ENCODE assay signal across 11 cellular contexts in the genomic region with DNA sequence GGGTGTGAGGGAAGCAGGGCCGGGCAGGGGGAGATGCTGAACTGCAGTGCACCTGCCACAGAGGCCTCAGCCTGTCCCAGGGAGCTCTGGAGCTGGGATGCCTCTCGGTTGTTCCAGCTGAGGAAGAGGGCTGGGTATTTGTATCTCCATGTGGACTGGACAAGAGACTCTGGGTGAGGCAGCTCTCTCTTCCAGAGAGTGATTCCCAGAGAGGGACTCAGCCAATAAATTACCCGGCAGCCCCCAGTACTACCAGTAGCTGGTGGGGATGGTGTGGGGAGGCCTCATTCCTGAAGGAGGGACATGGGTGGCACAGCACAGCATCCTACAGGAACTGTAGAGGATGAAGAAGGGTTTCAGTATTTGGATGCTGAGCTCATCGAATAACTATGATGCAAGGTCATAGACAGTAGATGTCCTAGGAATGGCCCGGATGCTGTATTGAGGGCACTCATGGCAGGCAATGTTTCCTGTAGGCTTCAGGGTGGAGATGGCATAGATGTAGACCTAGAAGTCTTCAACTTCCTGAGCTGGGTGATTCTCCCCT. TPM values are rescaled to one million over a fixed set of nuclear protein-coding genes. Genes with fewer than 3 reads are reported as not detected.
DNase-seq lines count a peak whose midpoint lies in the region; ATAC-seq, FAIRE-seq and TF ChIP-seq lines count a peak whose summit lies in the region.
"Had no signal": no experiment of that assay in that cellular context is flagged by ENCODE, and none has a peak within 500 bp of the region (broad histone marks: within the 10 kb centered on the region; RNA-seq: fewer than 3 reads in every experiment).

No MANE protein-coding gene starts in this region.

- intact Hi-C loops in mucosa of descending colon (cut with DNase I, micrococcal nuclease), result no loop called here

- H4K20me1 ChIP-seq in astrocyte (ENCODE audit: insufficient read depth, low read length), result no peaks in the 10 kb centered on the region

- no peak overlapping the region for H3K4me3 ChIP-seq in astrocyte (ENCODE audit: insufficient read depth, low read depth, low read length)
- no peak overlapping the region for H3K4me3 ChIP-seq in mucosa of descending colon

- no peak overlapping the region for H3K4me2 ChIP-seq in astrocyte (ENCODE audit: low read length)

- H3K4me3 Mint-ChIP-seq in astrocyte (ENCODE audit: unreplicated experiment), result no peak overlapping the region

- H3K9me3 ChIP-seq in astrocyte (ENCODE audit: insufficient read depth, low read depth, low read length) (no peaks in the 10 kb centered on the region), mucosa of descending colon (no peaks in the 10 kb centered on the region)

- TF ChIP-seq CTCF in astrocyte (IDR thresholded peaks at IDR 0.05; ENCODE audit: insufficient read depth, low read depth, low read length) (no peak), mucosa of descending colon (IDR thresholded peaks at IDR 0.05) (no peak), GM20000 (IDR thresholded peaks at IDR 0.05; ENCODE audit: extremely low read depth, missing control alignments) (no peak)

- H3K79me2 ChIP-seq in astrocyte (ENCODE audit: insufficient read depth, low read length), result no peaks in the 10 kb centered on the region

- FAIRE-seq in H54 (lab: Jason Lieb, UNC) (no peak), astrocyte (lab: Jason Lieb, UNC) (no peak)

- peak; percentile 67 for DNase-seq in AG20443 (ENCODE audit: low spot score)
- peak; percentile 44 for DNase-seq in H54 (ENCODE audit: insufficient read length, low spot score)
- peak; percentile 37 for DNase-seq in astrocyte (ENCODE audit: low read depth)
- DNase-seq in mucosa of descending colon, result no peak
- no peak for DNase-seq in NCI-H1048 (lab: John Stamatoyannopoulos, UW)
- DNase-seq in GM20000 (ENCODE audit: low spot score), result no peak
- DNase-seq in stimulated activated CD4-positive, alpha-beta T cell treated with anti-CD3 and anti-CD28 coated beads, Interleukin-4, amount 100 ng/mL, for 24 hours, result no peak
- DNase-seq: activated CD4-positive, alpha-beta T cell treated with anti-CD3 and anti-CD28 coated beads, Interleukin-2, amount 50 U/mL, for 48 hours; brain microvascular endothelial cell had no signal

- H3K27me3 ChIP-seq in astrocyte (ENCODE audit: insufficient read depth, low read length), result peaks cover 3% of the 10 kb centered on the region
- H3K27me3 ChIP-seq: brain microvascular endothelial cell had no signal

- H3K27ac ChIP-seq in astrocyte (ENCODE audit: low read depth, low read length), result no peak overlapping the region
- H3K27ac ChIP-seq: brain microvascular endothelial cell had no signal

- H3K9ac ChIP-seq in astrocyte (ENCODE audit: low read length), result no peak overlapping the region

- peaks cover 1% of the 10 kb centered on the region for H3K4me1 Mint-ChIP-seq in astrocyte (ENCODE audit: low read depth, unreplicated experiment)

- H3K4me1 ChIP-seq in astrocyte (ENCODE audit: insufficient read depth, low read length) (no peaks in the 10 kb centered on the region), mucosa of descending colon (ENCODE audit: low read depth) (no peaks in the 10 kb centered on the region)

- no peaks in the 10 kb centered on the region for H3K9me3 Mint-ChIP-seq in astrocyte (ENCODE audit: unreplicated experiment)

- ATAC-seq in mucosa of descending colon (peak; percentile 9), HG03342 (IDR thresholded peaks at IDR 0.05; ENCODE audit: unreplicated experiment) (no peak)
- ATAC-seq: Panc1 had no signal

- H3K36me3 ChIP-seq in astrocyte (ENCODE audit: insufficient read depth, low read length), result no peaks in the 10 kb centered on the region
- no peaks in the 10 kb centered on the region for H3K36me3 ChIP-seq in mucosa of descending colon (ENCODE audit: low read depth)
- H3K36me3 ChIP-seq: brain microvascular endothelial cell had no signal

- H2AFZ ChIP-seq in astrocyte (ENCODE audit: low read depth, low read length), result no peak overlapping the region

- peaks cover 2% of the 10 kb centered on the region for H3K36me3 Mint-ChIP-seq in astrocyte (ENCODE audit: low read depth, unreplicated experiment)

- H3K27me3 Mint-ChIP-seq in astrocyte (ENCODE audit: low read depth, unreplicated experiment), result peaks cover 8% of the 10 kb centered on the region

- no peak for TF ChIP-seq POLR2A in H54 (IDR thresholded peaks at IDR 0.05; ENCODE audit: low read depth, low read length)

- no peak overlapping the region for H3K27ac Mint-ChIP-seq in astrocyte (ENCODE audit: unreplicated experiment)

RNA-seq across cellular contexts. Expression of a gene that starts 1.4 kb away (rescaled TPM):
- total RNA-seq in astrocyte (not detected in 2 replicates), mucosa of descending colon (10 to 100 TPM in 2 of 3 donors, 1 to 10 TPM in 1; 6.9 to 18.3 (median 14.1) TPM)

RNA-seq across cellular contexts. Expression of a gene that starts 20.9 kb away (rescaled TPM):
- 286 and 311 TPM in 2 replicates for total RNA-seq in astrocyte
- total RNA-seq in mucosa of descending colon, result 100 to 1,000 TPM; 153 to 186 (median 157) TPM

RNA-seq across cellular contexts. Expression of a gene that starts 52.3 kb away (rescaled TPM):
- total RNA-seq in astrocyte (not detected in 2 replicates), mucosa of descending colon (1 to 10 TPM in 2 of 3 donors, under 1 TPM in 1; 0.46 to 6.1 (median 3.9) TPM)

Comparison
In these comparisons a context has a peak if more than half of its experiments do, and no peak if none do; other contexts are left out.
1. DNase-seq: peak in AG20443 (single experiment), H54 (single experiment) and astrocyte (single experiment); none in mucosa of descending colon (0 of 3), NCI-H1048 (single experiment), GM20000 (single experiment) and stimulated activated CD4-positive, alpha-beta T cell treated with anti-CD3 and anti-CD28 coated beads, Interleukin-4, amount 100 ng/mL, for 24 hours (single experiment).